ENCODE assay signal across 22 cellular contexts in genomic region chr4:122073615-122074014, GRCh38.
"Had no signal": no experiment of that assay in that cellular context is flagged by ENCODE, and none has a peak within 500 bp of the region (broad histone marks: within the 10 kb centered on the region; RNA-seq: fewer than 3 reads in every experiment).

No MANE protein-coding gene starts in this region.

- H3K9me3 ChIP-seq: lower lobe of right lung, pancreas, suprapubic skin, transverse colon, upper lobe of right lung, uterus had no signal

- DNase-seq: dorsolateral prefrontal cortex; effector CD4-positive, alpha-beta T cell; head of caudate nucleus; left ventricle myocardium superior; lower lobe of right lung; naive thymus-derived CD8-positive, alpha-beta T cell; nephron progenitor cell; occipital lobe; pancreas; retina; stimulated activated CD4-positive, alpha-beta T cell treated with anti-CD3 and anti-CD28 coated beads, Interleukin-12 subunit alpha, Interleukin-12 subunit beta, amount 100 ng/mL, for 4 hours; stimulated activated CD4-positive, alpha-beta T cell treated with anti-CD3 and anti-CD28 coated beads, Interleukin-1b, Interleukin-23, amount 100 ng/mL, for 48 hours; stimulated activated CD4-positive, alpha-beta T cell treated with anti-CD3 and anti-CD28 coated beads, Interleukin-4, amount 100 ng/mL, for 1 hour; stimulated activated CD8-positive, alpha-beta memory T cell treated with anti-CD3 and anti-CD28 coated beads, Interleukin-4, amount 100 ng/mL, for 48 hours; stimulated activated naive CD4-positive, alpha-beta T cell; stimulated activated naive CD8-positive, alpha-beta T cell treated with anti-CD3 and anti-CD28 coated beads, Interleukin-15, amount 100 ng/mL, for 72 hours; transverse colon; upper lobe of right lung; uterus had no signal

- H3K27ac ChIP-seq: dorsolateral prefrontal cortex, lower lobe of right lung, pancreas, suprapubic skin, transverse colon, upper lobe of right lung, uterus had no signal

- H3K27me3 ChIP-seq: dorsolateral prefrontal cortex, pancreas, suprapubic skin, transverse colon, upper lobe of right lung, uterus had no signal

- H3K36me3 ChIP-seq: lower lobe of right lung, pancreas, suprapubic skin, transverse colon, upper lobe of right lung, uterus had no signal

- H3K4me1 ChIP-seq: lower lobe of right lung, pancreas, suprapubic skin, transverse colon, upper lobe of right lung, uterus had no signal

- ATAC-seq: left ventricle myocardium superior; lower lobe of right lung; naive thymus-derived CD8-positive, alpha-beta T cell; pancreas; sciatic nerve; stimulated activated naive CD8-positive, alpha-beta T cell treated with anti-CD3 and anti-CD28 coated beads, Interleukin-15, amount 100 ng/mL, for 72 hours; upper lobe of right lung had no signal

- H3K4me3 ChIP-seq: dorsolateral prefrontal cortex, lower lobe of right lung, pancreas, smooth muscle cell, suprapubic skin, transverse colon, upper lobe of right lung, uterus had no signal
